ENCODE assay signal across 8 cellular contexts in the genomic region with DNA sequence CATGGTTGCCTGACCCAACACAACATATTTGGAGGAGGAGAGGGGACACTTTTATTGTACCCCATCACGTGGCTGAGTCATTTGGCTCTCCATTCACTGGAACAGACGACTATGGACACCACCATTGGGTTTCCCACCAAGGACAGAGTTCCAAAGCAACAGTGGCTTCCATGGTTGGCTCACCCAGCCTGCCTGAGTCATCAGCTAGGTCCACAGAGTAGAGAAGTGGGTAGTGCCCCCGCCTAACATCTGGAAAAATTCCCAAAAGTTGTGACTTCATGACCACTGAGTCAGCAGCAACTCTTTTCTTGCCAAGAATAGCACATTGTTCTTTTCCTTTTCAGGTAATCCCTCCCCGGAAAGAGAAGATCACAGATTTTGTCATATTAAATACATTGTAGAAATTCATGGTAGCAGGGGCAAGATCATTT. TPM values are rescaled to one million over a fixed set of nuclear protein-coding genes. Genes with fewer than 3 reads are reported as not detected.
DNase-seq lines count a peak whose midpoint lies in the region; ATAC-seq, FAIRE-seq and TF ChIP-seq lines count a peak whose summit lies in the region.

No MANE protein-coding gene starts in this region.

- no peak overlapping the region for H3K4me3 Mint-ChIP-seq in Calu3 (ENCODE audit: low read depth, unreplicated experiment)

- H3K4me1 ChIP-seq in effector memory CD4-positive, alpha-beta T cell (ENCODE audit: control insufficient read depth, insufficient read depth, low read length, poor library complexity, severe bottlenecking): peaks cover 58% of the 10 kb centered on the region
- H3K4me1 ChIP-seq in gastrocnemius medialis: peaks cover 24 to 32% of the 10 kb centered on the region in 2 donors

- DNase-seq in Calu3: peak; percentile 62
- peak; percentile 50 for DNase-seq in RPMI8226
- peak in 1 of 3 donors; percentile 19 for DNase-seq in effector memory CD4-positive, alpha-beta T cell
- DNase-seq in gastrocnemius medialis: no peak
- DNase-seq in GM12891 (ENCODE audit: insufficient read length, low spot score): no peak
- DNase-seq in DMS 273 treated with DMSO at 0.1 percent for 48 hours (lab: John Stamatoyannopoulos, UW): no peak

- no peaks in the 10 kb centered on the region for H3K9me3 ChIP-seq in effector memory CD4-positive, alpha-beta T cell (ENCODE audit: control insufficient read depth, low read length)
- H3K9me3 ChIP-seq in gastrocnemius medialis: no peaks in the 10 kb centered on the region

- CTCF ChIA-PET in Calu3 (lab: Charles Lee): interaction anchor here (1.0 kb wide), 1 partner anchor 274 kb away, joined by 3 read pairs; no protein-coding TSS in a partner anchor

- no peaks in the 10 kb centered on the region for H3K36me3 ChIP-seq in effector memory CD4-positive, alpha-beta T cell (ENCODE audit: control insufficient read depth, insufficient read depth, low read length)
- no peaks in the 10 kb centered on the region for H3K36me3 ChIP-seq in gastrocnemius medialis

- no peaks in the 10 kb centered on the region for H3K9me3 Mint-ChIP-seq in Calu3 (ENCODE audit: low read depth, unreplicated experiment)

- no peaks in the 10 kb centered on the region for H3K27me3 ChIP-seq in effector memory CD4-positive, alpha-beta T cell (replicated peaks; ENCODE audit: control insufficient read depth, insufficient read depth, low read length, poor library complexity, severe bottlenecking)
- H3K27me3 ChIP-seq in gastrocnemius medialis: no peaks in the 10 kb centered on the region

- no TSS peak for BruUV-seq in Calu3 (replicated peaks; lab: Mats Ljungman, UMichigan)

- H3K4me1 Mint-ChIP-seq in Calu3 (ENCODE audit: low read depth, unreplicated experiment): peaks cover 45% of the 10 kb centered on the region

- intact Hi-C loops in Calu3 (cut with micrococcal nuclease; ENCODE audit: unreplicated experiment): no loop called here
- intact Hi-C loops in gastrocnemius medialis (cut with DNase I; ENCODE audit: low total_unique reads): no loop called here

- no peak for FAIRE-seq in GM12891 (lab: Jason Lieb, UNC)

- H3K27ac Mint-ChIP-seq in Calu3 (ENCODE audit: unreplicated experiment): no peak overlapping the region

- peak overlapping the region; percentile 37 for H3K4me3 ChIP-seq in effector memory CD4-positive, alpha-beta T cell (ENCODE audit: insufficient read depth, low read depth, low read length, poor library complexity, severe bottlenecking)
- H3K4me3 ChIP-seq in gastrocnemius medialis: no peak overlapping the region

- no peak for TF ChIP-seq CTCF in Calu3 (IDR thresholded peaks at IDR 0.05; ENCODE audit: unreplicated experiment)
- no peak for TF ChIP-seq CTCF in gastrocnemius medialis (IDR thresholded peaks at IDR 0.05 in 4 of 5, conservative IDR thresholded peaks at IDR 0.05 in 1 of 5)

- H3K27me3 Mint-ChIP-seq in Calu3 (ENCODE audit: unreplicated experiment): peaks cover 10% of the 10 kb centered on the region

- no peak for ATAC-seq in gastrocnemius medialis
- no peak for ATAC-seq in GM21447 (IDR thresholded peaks at IDR 0.05; ENCODE audit: unreplicated experiment)
- no peak for ATAC-seq in HG03159 (IDR thresholded peaks at IDR 0.05; ENCODE audit: unreplicated experiment)

- in situ Hi-C loops in gastrocnemius medialis (cut with MboI; ENCODE audit: low sequenced_read_pairs in 4 of 4): loop anchor here in 2 of 4 donors (25.0 kb wide), 1 partner anchor 859 kb away; the partner anchor contains the start of gene FAM43A (in 2 of the 2)

- TF ChIP-seq POLR2A in gastrocnemius medialis (IDR thresholded peaks at IDR 0.05): no peak
- TF ChIP-seq POLR2A in GM12891 (IDR thresholded peaks at IDR 0.05; ENCODE audit: low read depth, low read length): no peak

- peak overlapping the region; percentile 98 for H3K27ac ChIP-seq in effector memory CD4-positive, alpha-beta T cell (ENCODE audit: insufficient read depth, low read length, poor library complexity, severe bottlenecking)
- H3K27ac ChIP-seq in gastrocnemius medialis: peak overlapping the region; percentile 26 to 66 (median 31)

- H3K36me3 Mint-ChIP-seq in Calu3 (ENCODE audit: insufficient read depth, unreplicated experiment): peaks cover 32% of the 10 kb centered on the region

TF ChIP-seq in GM12891, 5 proteins besides CTCF, POLR2A, EP300 and RAD21:
- TF ChIP-seq PAX5 (IDR thresholded peaks at IDR 0.05; ENCODE audit: insufficient read depth, low read length, severe bottlenecking): no peak
- TF ChIP-seq POLR2AphosphoS5 (IDR thresholded peaks at IDR 0.05; ENCODE audit: low read depth, low read length): no peak
- no peak for TF ChIP-seq TAF1 (IDR thresholded peaks at IDR 0.05; ENCODE audit: low read depth, low read length)
- no peak for TF ChIP-seq SPI1 (IDR thresholded peaks at IDR 0.05; ENCODE audit: low read depth, low read length)
- TF ChIP-seq POU2F2 (IDR thresholded peaks at IDR 0.05; ENCODE audit: low read depth, low read length): no peak

RNA-seq across cellular contexts. Expression of gene PPP1R2, which starts 3.0 kb away (rescaled TPM):
- 60.6 and 68.2 TPM in 2 replicates for total RNA-seq in Calu3 (2022)
- 100 to 1,000 TPM in 3 of 4 donors, 10 to 100 TPM in 1; 80.6 to 133 (median 108) TPM for total RNA-seq in gastrocnemius medialis
- 17.4 TPM for polyA plus RNA-seq in GM12891 (2012; ENCODE audit: low read depth, missing spikeins)

RNA-seq across cellular contexts. Expression of gene APOD, which starts 37.6 kb away (rescaled TPM):
- total RNA-seq in Calu3 (2022) (0.34 TPM in 1 of 2 replicates, not detected in the other), gastrocnemius medialis (100 to 1,000 TPM; 602 to 801 (median 626) TPM)
- polyA plus RNA-seq in GM12891 (2012; ENCODE audit: low read depth, missing spikeins): 0.86 TPM

Comparison
In these comparisons a context has a peak if more than half of its experiments do, and no peak if none do; other contexts are left out.
1. DNase-seq: peak in Calu3 (single experiment) and RPMI8226 (single experiment); none in gastrocnemius medialis (0 of 2), GM12891 (single experiment) and DMS 273 treated with DMSO at 0.1 percent for 48 hours (single experiment).
2. RNA of gene APOD, which starts 37.6 kb away (total RNA-seq): 602 to 801 TPM in gastrocnemius medialis; 0.34 TPM in Calu3; every median in the first group is over 100 times any median in the second.